ENCODE assay signal across 13 cellular contexts in the genomic region with DNA sequence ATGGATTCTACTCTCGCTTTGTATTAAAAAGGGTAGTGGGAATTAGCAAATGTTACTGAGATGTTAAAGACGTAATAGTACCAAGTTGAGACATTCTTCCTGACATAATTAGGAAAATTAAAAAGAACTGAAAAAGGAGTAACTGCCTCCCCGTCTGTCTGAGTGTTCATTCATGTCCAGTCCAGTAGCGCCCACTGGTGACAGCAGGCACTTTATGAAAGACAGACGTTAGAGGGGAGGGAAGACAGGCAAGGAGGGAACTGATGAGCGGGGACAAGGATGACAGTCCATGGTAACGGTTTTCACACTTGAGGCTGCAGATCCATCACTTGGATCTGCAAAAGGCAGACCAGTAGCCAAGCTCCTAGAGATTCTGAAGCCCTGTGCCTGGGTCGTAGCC.
DNase-seq lines count a peak whose midpoint lies in the region; ATAC-seq and TF ChIP-seq lines count a peak whose summit lies in the region.
"Had no signal": no experiment of that assay in that cellular context is flagged by ENCODE, and none has a peak within 500 bp of the region (broad histone marks: within the 10 kb centered on the region; RNA-seq: fewer than 3 reads in every experiment).

No MANE protein-coding gene starts in this region.

- H3K79me2 ChIP-seq in OCI-LY1 (ENCODE audit: insufficient read depth, low read length) = no peaks in the 10 kb centered on the region

- ATAC-seq in HG03108 (IDR thresholded peaks at IDR 0.05; ENCODE audit: unreplicated experiment) = no peak
- ATAC-seq: stimulated activated memory B cell treated with anti-CD40 and anti-IgM and Interleukin-4, amounts not matched to agents 10 μg/mL and 1 μg/mL and 100 μg/mL, for 72 hours had no signal

- H3K4me3 ChIP-seq in OCI-LY1 (ENCODE audit: low read depth, low read length, poor library complexity, severe bottlenecking) (no peak overlapping the region), epithelial cell of esophagus (ENCODE audit: low read length) (no peak overlapping the region)

- TF ChIP-seq CTCF in OCI-LY1 (IDR thresholded peaks at IDR 0.05; ENCODE audit: low read length) (peak; percentile 29; the same call in 1 of the 2 replicates), epithelial cell of esophagus (IDR thresholded peaks at IDR 0.05; ENCODE audit: insufficient read depth, low read depth, low read length, missing control alignments) (no peak)

- no peaks in the 10 kb centered on the region for H4K20me1 ChIP-seq in OCI-LY1 (ENCODE audit: insufficient read depth, low read length)

- H3K9me3 ChIP-seq in OCI-LY1 (ENCODE audit: low read length) = no peaks in the 10 kb centered on the region

- no peaks in the 10 kb centered on the region for H3K9me2 ChIP-seq in OCI-LY1 (ENCODE audit: low read depth, low read length)

- H3K27ac ChIP-seq in OCI-LY1 (ENCODE audit: low read depth, low read length, poor library complexity, severe bottlenecking) = no peak overlapping the region

- no peaks in the 10 kb centered on the region for H3K4me1 ChIP-seq in OCI-LY1 (ENCODE audit: insufficient read depth, low read length, severe bottlenecking)

- no peaks in the 10 kb centered on the region for H3F3A ChIP-seq in OCI-LY1 (ENCODE audit: insufficient read depth, low read length)

- DNase-seq in ACHN = peak; percentile 19
- DNase-seq in GM03348 (ENCODE audit: low spot score) = peak; percentile 66
- peak; percentile 12 for DNase-seq in epithelial cell of esophagus (ENCODE audit: low read depth)
- DNase-seq in ecto neural progenitor cell (ENCODE audit: low spot score) = no peak
- DNase-seq in 8988T = no peak
- DNase-seq in NK-92 treated with Interleukin-12 subunit alpha and Interleukin-12 subunit beta, amount 100 ng/mL, for 24 hours (lab: John Stamatoyannopoulos, UW) = no peak
- DNase-seq: activated CD4-positive, alpha-beta T cell treated with anti-CD3 and anti-CD28 coated beads, Interleukin-2, amount 50 U/mL, for 4 hours; CD4-positive, alpha-beta memory T cell; NCI-H2171; stimulated activated CD4-positive, alpha-beta T cell treated with anti-CD3 and anti-CD28 coated beads, Interleukin-12 subunit alpha, Interleukin-12 subunit beta, amount 100 ng/mL, for 4 hours had no signal

- no peaks in the 10 kb centered on the region for H3K27me3 ChIP-seq in OCI-LY1 (ENCODE audit: insufficient read depth, low read length)

- H3K9ac ChIP-seq in OCI-LY1 (ENCODE audit: low read length) = no peak overlapping the region

- no peak overlapping the region for H2AFZ ChIP-seq in OCI-LY1 (ENCODE audit: low read length)

- H3K36me3 ChIP-seq in OCI-LY1 (ENCODE audit: insufficient read depth, low read length) = no peaks in the 10 kb centered on the region

- H3K4me2 ChIP-seq in OCI-LY1 (ENCODE audit: low read length) = no peak overlapping the region

- in situ Hi-C loops in ACHN (cut with HindIII; ENCODE audit: low pct_ligation_motif_present, low pct_unique_long_range_greater_than_20kb, low sequenced_read_pairs) = no loop called here

Comparison
In these comparisons a context has a peak if more than half of its experiments do, and no peak if none do; other contexts are left out.
1. DNase-seq: peak in ACHN (single experiment), GM03348 (single experiment) and epithelial cell of esophagus (single experiment); none in ecto neural progenitor cell (single experiment), 8988T (single experiment) and NK-92 treated with Interleukin-12 subunit alpha and Interleukin-12 subunit beta, amount 100 ng/mL, for 24 hours (single experiment).